ENCODE assay signal across 39 cellular contexts in the genomic region with DNA sequence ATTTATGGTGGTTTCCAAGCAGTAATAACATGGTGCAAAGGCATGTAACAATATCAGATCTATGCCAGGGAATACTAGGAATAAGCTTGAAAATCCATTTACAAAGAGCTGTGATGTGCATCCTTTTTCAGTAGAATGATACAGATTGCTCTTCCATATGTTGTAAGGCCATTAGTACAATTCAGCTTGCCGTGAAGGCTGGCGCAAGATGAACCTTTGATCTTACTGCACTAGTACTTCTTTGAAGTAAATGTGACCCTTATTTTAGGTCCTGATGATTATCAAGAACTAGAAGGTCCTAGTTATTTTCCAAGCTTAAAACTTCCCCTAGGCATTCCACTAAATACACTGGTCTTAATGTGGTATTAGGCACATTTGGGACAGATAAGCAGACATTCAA.
"Had no signal": no experiment of that assay in that cellular context is flagged by ENCODE, and none has a peak within 500 bp of the region (broad histone marks: within the 10 kb centered on the region; RNA-seq: fewer than 3 reads in every experiment).

No MANE protein-coding gene starts in this region.

- H3K27ac Mint-ChIP-seq: activated naive CD4-positive, alpha-beta T cell treated with anti-CD3 and anti-CD28 coated beads for 36 hours; activated naive CD4-positive, alpha-beta T cell treated with anti-CD3 and anti-CD28 coated beads, Interleukin-2, amount 10 ng/mL, durations not matched to agents 7 days and 5 days; activated naive CD4-positive, alpha-beta T cell treated with anti-CD3 and anti-CD28 coated beads, Interleukin-2, amount 50 U/mL, for 24 hours; activated naive CD4-positive, alpha-beta T cell treated with anti-CD3 and anti-CD28 coated beads, Interleukin-2, amount 50 U/mL, for 72 hours; activated naive CD8-positive, alpha-beta T cell; activated naive CD8-positive, alpha-beta T cell treated with anti-CD3 and anti-CD28 coated beads for 36 hours; activated naive CD8-positive, alpha-beta T cell treated with anti-CD3 and anti-CD28 coated beads, Interleukin-2, amount 10 ng/mL, durations not matched to agents 7 days and 5 days; activated naive CD8-positive, alpha-beta T cell treated with anti-CD3 and anti-CD28 coated beads, Interleukin-2, amount 50 U/mL, for 24 hours; activated T-cell treated with anti-CD3 and anti-CD28 coated beads, Interleukin-2, amount 50 U/mL, for 24 hours; activated T-cell treated with anti-CD3 and anti-CD28 coated beads, Interleukin-2, amount 50 U/mL, for 72 hours; activated T-helper 1 cell treated with anti-CD3 and anti-CD28 coated beads, Interleukin-12 subunit alpha, Interleukin-12 subunit beta, Interleukin-2, Interleukin-4 antibody, amounts not matched to agents 30 ng/mL and 10 ng/mL and 1 ng/mL, durations not matched to agents 14 hours and 24 hours and 36 hours; activated T-helper 17 cell treated with anti-CD3 and anti-CD28 coated beads, Interleukin-2, amount 50 U/mL, for 72 hours; activated T-helper 2 cell treated with anti-CD3 and anti-CD28 coated beads, Interferon-gamma antibody, Interleukin-2, Interleukin-4, amounts not matched to agents 10 μg/mL and 5 μg/mL and 100 μg/mL, durations not matched to agents 14 hours and 24 hours and 36 hours; brain had no signal

- H3K36me3 Mint-ChIP-seq: activated naive CD4-positive, alpha-beta T cell treated with anti-CD3 and anti-CD28 coated beads, Interleukin-2, amount 10 ng/mL, durations not matched to agents 7 days and 5 days; activated naive CD4-positive, alpha-beta T cell treated with anti-CD3 and anti-CD28 coated beads, Interleukin-2, amount 50 U/mL, for 24 hours; activated naive CD4-positive, alpha-beta T cell treated with anti-CD3 and anti-CD28 coated beads, Interleukin-2, amount 50 U/mL, for 72 hours; activated naive CD8-positive, alpha-beta T cell; brain had no signal

- DNase-seq: activated effector memory CD4-positive, alpha-beta T cell treated with anti-CD3 and anti-CD28 coated beads, Interleukin-2, amount 50 U/mL, for 16 hours; activated effector memory CD4-positive, alpha-beta T cell treated with Interleukin-2 at 50 U/mL for 16 hours; activated gamma-delta T cell; activated gamma-delta T cell treated with Interleukin-2 at 50 U/mL for 16 hours; activated naive CD4-positive, alpha-beta T cell; activated naive CD4-positive, alpha-beta T cell treated with anti-CD3 and anti-CD28 coated beads for 36 hours; activated naive CD4-positive, alpha-beta T cell treated with anti-CD3 and anti-CD28 coated beads, Interleukin-2, amount 10 ng/mL, durations not matched to agents 7 days and 5 days; activated naive CD4-positive, alpha-beta T cell treated with anti-CD3 and anti-CD28 coated beads, Interleukin-2, amount 50 U/mL, for 16 hours; activated naive CD4-positive, alpha-beta T cell treated with Interleukin-2 at 50 U/mL for 16 hours; activated naive CD8-positive, alpha-beta T cell treated with anti-CD3 and anti-CD28 coated beads for 36 hours; activated naive CD8-positive, alpha-beta T cell treated with anti-CD3 and anti-CD28 coated beads, Interleukin-2, amount 10 ng/mL, durations not matched to agents 7 days and 5 days; activated naive CD8-positive, alpha-beta T cell treated with anti-CD3 and anti-CD28 coated beads, Interleukin-2, amount 50 U/mL, for 24 hours; activated T-cell treated with anti-CD3 and anti-CD28 coated beads, Interleukin-2, amount 50 U/mL, for 1 hour; activated T-cell treated with anti-CD3 and anti-CD28 coated beads, Interleukin-2, amount 50 U/mL, for 24 hours; activated T-cell treated with anti-CD3 and anti-CD28 coated beads, Interleukin-2, amount 50 U/mL, for 4 hours; activated T-cell treated with anti-CD3 and anti-CD28 coated beads, Interleukin-2, amount 50 U/mL, for 48 hours; activated T-cell treated with anti-CD3 and anti-CD28 coated beads, Interleukin-2, amount 50 U/mL, for 72 hours; adrenal gland; amniotic stem cell; amygdala; anterior cingulate cortex; aorta; body of pancreas; brain microvascular endothelial cell; caudate nucleus; central memory CD4-positive, alpha-beta T cell; cerebellar nuclear complex had no signal

- H3K27me3 ChIP-seq: adrenal gland, body of pancreas, brain microvascular endothelial cell, breast epithelium, cardiac muscle cell had no signal

- H3K27ac ChIP-seq: adrenal gland, body of pancreas, brain microvascular endothelial cell, breast epithelium, cardiac muscle cell had no signal

- ATAC-seq: activated naive CD8-positive, alpha-beta T cell treated with anti-CD3 and anti-CD28 coated beads, Interleukin-2, amount 50 U/mL, for 24 hours; activated T-cell treated with anti-CD3 and anti-CD28 coated beads, Interleukin-2, amount 50 U/mL, for 4 hours; activated T-cell treated with anti-CD3 and anti-CD28 coated beads, Interleukin-2, amount 50 U/mL, for 72 hours; activated T-helper 17 cell treated with anti-CD3 and anti-CD28 coated beads, Interleukin-2, amount 50 U/mL, for 72 hours; body of pancreas had no signal

- FAIRE-seq: astrocyte, bronchial epithelial cell had no signal

- H3K9me3 Mint-ChIP-seq: activated naive CD4-positive, alpha-beta T cell treated with anti-CD3 and anti-CD28 coated beads for 36 hours; activated naive CD4-positive, alpha-beta T cell treated with anti-CD3 and anti-CD28 coated beads, Interleukin-2, amount 10 ng/mL, durations not matched to agents 7 days and 5 days; activated naive CD4-positive, alpha-beta T cell treated with anti-CD3 and anti-CD28 coated beads, Interleukin-2, amount 50 U/mL, for 24 hours; activated naive CD4-positive, alpha-beta T cell treated with anti-CD3 and anti-CD28 coated beads, Interleukin-2, amount 50 U/mL, for 72 hours; activated naive CD8-positive, alpha-beta T cell treated with anti-CD3 and anti-CD28 coated beads for 36 hours; activated naive CD8-positive, alpha-beta T cell treated with anti-CD3 and anti-CD28 coated beads, Interleukin-2, amount 50 U/mL, for 24 hours; activated T-cell treated with anti-CD3 and anti-CD28 coated beads, Interleukin-2, amount 50 U/mL, for 4 hours; activated T-cell treated with anti-CD3 and anti-CD28 coated beads, Interleukin-2, amount 50 U/mL, for 72 hours; activated T-helper 1 cell treated with anti-CD3 and anti-CD28 coated beads, Interleukin-12 subunit alpha, Interleukin-12 subunit beta, Interleukin-2, Interleukin-4 antibody, amounts not matched to agents 30 ng/mL and 10 ng/mL and 1 ng/mL, durations not matched to agents 14 hours and 24 hours and 36 hours; activated T-helper 17 cell treated with anti-CD3 and anti-CD28 coated beads, Interleukin-2, amount 50 U/mL, for 72 hours; activated T-helper 2 cell treated with anti-CD3 and anti-CD28 coated beads, Interferon-gamma antibody, Interleukin-2, Interleukin-4, amounts not matched to agents 10 μg/mL and 5 μg/mL and 100 μg/mL, durations not matched to agents 14 hours and 24 hours and 36 hours; brain; central memory CD8-positive, alpha-beta T cell had no signal

- H3K27me3 Mint-ChIP-seq: activated naive CD4-positive, alpha-beta T cell treated with anti-CD3 and anti-CD28 coated beads, Interleukin-2, amount 10 ng/mL, durations not matched to agents 7 days and 5 days; activated naive CD4-positive, alpha-beta T cell treated with anti-CD3 and anti-CD28 coated beads, Interleukin-2, amount 50 U/mL, for 24 hours; activated naive CD8-positive, alpha-beta T cell; activated naive CD8-positive, alpha-beta T cell treated with anti-CD3 and anti-CD28 coated beads for 36 hours; activated naive CD8-positive, alpha-beta T cell treated with anti-CD3 and anti-CD28 coated beads, Interleukin-2, amount 10 ng/mL, durations not matched to agents 7 days and 5 days; activated naive CD8-positive, alpha-beta T cell treated with anti-CD3 and anti-CD28 coated beads, Interleukin-2, amount 50 U/mL, for 24 hours; activated T-cell treated with anti-CD3 and anti-CD28 coated beads, Interleukin-2, amount 50 U/mL, for 24 hours; activated T-helper 17 cell treated with anti-CD3 and anti-CD28 coated beads, Interleukin-2, amount 50 U/mL, for 72 hours; central memory CD8-positive, alpha-beta T cell had no signal

- H3K4me1 ChIP-seq: adrenal gland, body of pancreas, breast epithelium had no signal

- H3K4me3 ChIP-seq: adrenal gland, body of pancreas, breast epithelium, cardiac muscle cell had no signal

- H3K4me3 Mint-ChIP-seq: activated naive CD4-positive, alpha-beta T cell treated with anti-CD3 and anti-CD28 coated beads for 36 hours; activated naive CD4-positive, alpha-beta T cell treated with anti-CD3 and anti-CD28 coated beads, Interleukin-2, amount 10 ng/mL, durations not matched to agents 7 days and 5 days; activated naive CD4-positive, alpha-beta T cell treated with anti-CD3 and anti-CD28 coated beads, Interleukin-2, amount 50 U/mL, for 24 hours; activated naive CD8-positive, alpha-beta T cell; activated naive CD8-positive, alpha-beta T cell treated with anti-CD3 and anti-CD28 coated beads for 36 hours; activated naive CD8-positive, alpha-beta T cell treated with anti-CD3 and anti-CD28 coated beads, Interleukin-2, amount 10 ng/mL, durations not matched to agents 7 days and 5 days; activated naive CD8-positive, alpha-beta T cell treated with anti-CD3 and anti-CD28 coated beads, Interleukin-2, amount 50 U/mL, for 24 hours; activated T-cell treated with anti-CD3 and anti-CD28 coated beads, Interleukin-2, amount 50 U/mL, for 24 hours; activated T-cell treated with anti-CD3 and anti-CD28 coated beads, Interleukin-2, amount 50 U/mL, for 4 hours; activated T-cell treated with anti-CD3 and anti-CD28 coated beads, Interleukin-2, amount 50 U/mL, for 72 hours; activated T-helper 1 cell treated with anti-CD3 and anti-CD28 coated beads, Interleukin-12 subunit alpha, Interleukin-12 subunit beta, Interleukin-2, Interleukin-4 antibody, amounts not matched to agents 30 ng/mL and 10 ng/mL and 1 ng/mL, durations not matched to agents 14 hours and 24 hours and 36 hours; activated T-helper 17 cell treated with anti-CD3 and anti-CD28 coated beads, Interleukin-2, amount 50 U/mL, for 72 hours; brain; central memory CD8-positive, alpha-beta T cell had no signal

- H3K36me3 ChIP-seq: adrenal gland, brain microvascular endothelial cell, breast epithelium, cardiac muscle cell had no signal

- H3K9me3 ChIP-seq: adrenal gland, body of pancreas, breast epithelium had no signal
